Comparison of ENCODE assay signal across 12 cellular contexts in genomic region chr19:13035820-13036365, GRCh38. TPM values are rescaled to one million over a fixed set of nuclear protein-coding genes. Genes with fewer than 3 reads are reported as not detected.
DNase-seq lines count a peak whose midpoint lies in the region; ATAC-seq, FAIRE-seq and TF ChIP-seq lines count a peak whose summit lies in the region.
"Had no signal": no experiment of that assay in that cellular context is flagged by ENCODE, and none has a peak within 500 bp of the region (broad histone marks: within the 10 kb centered on the region; RNA-seq: fewer than 3 reads in every experiment).

No MANE protein-coding gene starts in this region.

- intact Hi-C loops in Calu3 (cut with micrococcal nuclease; ENCODE audit: unreplicated experiment), result no loop called here
- intact Hi-C loops in ascending aorta (cut with DNase I), result no loop called here
- intact Hi-C loops in stomach (cut with DNase I; ENCODE audit: low total_unique reads), result no loop called here

- H3K9me3 ChIP-seq in ascending aorta (no peaks in the 10 kb centered on the region), keratinocyte (ENCODE audit: control insufficient read depth, low read depth, low read length) (no peaks in the 10 kb centered on the region), stomach (no peaks in the 10 kb centered on the region)

- no peaks in the 10 kb centered on the region for H3K27me3 Mint-ChIP-seq in Calu3 (ENCODE audit: unreplicated experiment)
- H3K27me3 Mint-ChIP-seq in WTC11 (ENCODE audit: low read depth), result peaks cover 75% of the 10 kb centered on the region

- H3K9me1 ChIP-seq in keratinocyte (ENCODE audit: control insufficient read depth, extremely low read depth, insufficient read depth, low read length), result peaks cover 12% of the 10 kb centered on the region

- no peak for FAIRE-seq in keratinocyte (lab: Jason Lieb, UNC)
- FAIRE-seq: GM19239 had no signal

- no peak for ATAC-seq in left lobe of liver
- no peak for ATAC-seq in HG02840 (IDR thresholded peaks at IDR 0.05; ENCODE audit: low FRiP score, unreplicated experiment)
- no peak for ATAC-seq in WTC11
- ATAC-seq: naive thymus-derived CD8-positive, alpha-beta T cell had no signal

- H3K27ac Mint-ChIP-seq in Calu3 (ENCODE audit: unreplicated experiment), result peak overlapping the region; percentile 79
- no peak overlapping the region for H3K27ac Mint-ChIP-seq in WTC11
- H3K27ac Mint-ChIP-seq: naive thymus-derived CD8-positive, alpha-beta T cell had no signal

- CTCF ChIA-PET in Calu3 (lab: Charles Lee) (interaction anchor here (1.0 to 1.5 kb wide), 3 partner anchors 20 to 58 kb away, joined by 3 to 6 read pairs (median 4); no protein-coding TSS in a partner anchor), WTC11 (lab: Charles Lee) (interaction anchor here (0.9 to 1.7 kb wide), 6 partner anchors 18 to 59 kb away, joined by 3 to 9 read pairs (median 6); no protein-coding TSS in a partner anchor)

- H3K79me2 ChIP-seq in keratinocyte (ENCODE audit: control insufficient read depth, insufficient read depth, low read length), result peaks cover 66% of the 10 kb centered on the region

- TF ChIP-seq CTCF in Calu3 (IDR thresholded peaks at IDR 0.05; ENCODE audit: unreplicated experiment), result no peak
- TF ChIP-seq CTCF in ascending aorta (IDR thresholded peaks at IDR 0.05), result no peak
- peak in 1 of 3 experiments; percentile 31 for TF ChIP-seq CTCF in keratinocyte (optimal IDR thresholded peaks at IDR 0.05 in 1 of 3, IDR thresholded peaks at IDR 0.05 in 1 of 3, conservative IDR thresholded peaks at IDR 0.05 in 1 of 3; ENCODE audit: extremely low read depth in 1 of 3, insufficient read depth in 2 of 3, low read length in 3 of 3)
- TF ChIP-seq CTCF in stomach (IDR thresholded peaks at IDR 0.05), result no peak
- no peak for TF ChIP-seq CTCF in WTC11 (IDR thresholded peaks at IDR 0.05)

- H3K27ac ChIP-seq in ascending aorta (peak overlapping the region; percentile 95 to 97), keratinocyte (ENCODE audit: control insufficient read depth, insufficient read depth, low read length) (peak overlapping the region; percentile 92), stomach (peak overlapping the region in 4 of 5 donors; percentile 48 to 88 (median 76))

- H3K36me3 Mint-ChIP-seq in Calu3 (ENCODE audit: insufficient read depth, unreplicated experiment) (peaks cover 4% of the 10 kb centered on the region), WTC11 (no peaks in the 10 kb centered on the region)
- H3K36me3 Mint-ChIP-seq: naive thymus-derived CD8-positive, alpha-beta T cell had no signal

- no peaks in the 10 kb centered on the region for H4K20me1 ChIP-seq in keratinocyte (ENCODE audit: control insufficient read depth, extremely low read depth, insufficient read depth, low read length)

- H3K9me3 Mint-ChIP-seq in Calu3 (ENCODE audit: low read depth, unreplicated experiment) (no peaks in the 10 kb centered on the region), WTC11 (no peaks in the 10 kb centered on the region)
- H3K9me3 Mint-ChIP-seq: naive thymus-derived CD8-positive, alpha-beta T cell had no signal

- H3K9ac ChIP-seq in keratinocyte (ENCODE audit: control insufficient read depth, extremely low read depth, insufficient read depth, low read length), result peak overlapping the region; percentile 64

- TF ChIP-seq POLR2A in stomach (IDR thresholded peaks at IDR 0.05), result no peak

- H3K4me1 Mint-ChIP-seq in Calu3 (ENCODE audit: low read depth, unreplicated experiment), result peaks cover 51% of the 10 kb centered on the region
- peaks cover 8% of the 10 kb centered on the region for H3K4me1 Mint-ChIP-seq in WTC11

- no TSS peak for BruUV-seq in Calu3 (replicated peaks; lab: Mats Ljungman, UMichigan)

- 66 to 76% (median 71%) methylated on average over 9 to 13 of the region's 13 CpGs for WGBS in stomach, 5 donors

- H3K4me1 ChIP-seq in ascending aorta (peaks cover 55 to 95% of the 10 kb centered on the region in 2 donors), keratinocyte (ENCODE audit: control insufficient read depth, extremely low read depth, insufficient read depth, low read length) (peaks cover 100% of the 10 kb centered on the region), stomach (peaks cover 85 to 100% (median 96%) of the 10 kb centered on the region in 4 donors)

- H3K4me3 Mint-ChIP-seq in Calu3 (ENCODE audit: low read depth, unreplicated experiment) (no peak overlapping the region), WTC11 (no peak overlapping the region)
- H3K4me3 Mint-ChIP-seq: naive thymus-derived CD8-positive, alpha-beta T cell had no signal

- dilution Hi-C loops in keratinocyte (cut with MboI; ENCODE audit: extremely low pct_ligation_motif_present, low sequenced_read_pairs), result no loop called here

- H3K4me3 ChIP-seq in ascending aorta (peak overlapping the region in 1 of 2 donors; percentile 8), keratinocyte (ENCODE audit: control insufficient read depth in 2 of 3, extremely low read depth in 1 of 3, insufficient read depth in 2 of 3, low read depth in 1 of 3, low read length in 3 of 3) (no peak overlapping the region), stomach (no peak overlapping the region)

- no peaks in the 10 kb centered on the region for H3K27me3 ChIP-seq in ascending aorta
- no peaks in the 10 kb centered on the region for H3K27me3 ChIP-seq in keratinocyte (ENCODE audit: control insufficient read depth, extremely low read depth, insufficient read depth, low read length)
- H3K27me3 ChIP-seq in stomach, result no peaks in the 10 kb centered on the region

- POLR2A ChIA-PET in WTC11 (lab: Charles Lee), result no interaction called here

- TF ChIP-seq EP300 in stomach (IDR thresholded peaks at IDR 0.05), result no peak

- DNase-seq in Calu3, result no peak
- DNase-seq in ascending aorta (ENCODE audit: low spot score in 2 of 2), result no peak
- no peak for DNase-seq in keratinocyte (ENCODE audit: low read depth, low spot score)
- no peak for DNase-seq in stomach
- no peak for DNase-seq in left lobe of liver (ENCODE audit: low spot score)
- DNase-seq in WTC11 (ENCODE audit: low spot score), result no peak
- no peak for DNase-seq in NCI-H2196 treated with DMSO at 0.1 percent for 48 hours (lab: John Stamatoyannopoulos, UW; ENCODE audit: unreplicated experiment)
- DNase-seq: activated CD4-positive, alpha-beta T cell treated with anti-CD3 and anti-CD28 coated beads for 4 hours; activated T-cell treated with anti-CD3 and anti-CD28 coated beads, Interleukin-2, amount 50 U/mL, for 48 hours; naive thymus-derived CD8-positive, alpha-beta T cell had no signal

- no peak overlapping the region for H2AFZ ChIP-seq in keratinocyte (ENCODE audit: control insufficient read depth, low read length)

- H3K36me3 ChIP-seq in ascending aorta (no peaks in the 10 kb centered on the region), keratinocyte (ENCODE audit: control insufficient read depth in 2 of 2, extremely low read depth in 1 of 2, insufficient read depth in 2 of 2, low read length in 2 of 2) (peaks cover 0 to 16% of the 10 kb centered on the region in 2 experiments), stomach (no peaks in the 10 kb centered on the region)

- peak overlapping the region; percentile 87 for H3K4me2 ChIP-seq in keratinocyte (ENCODE audit: control insufficient read depth, extremely low read depth, insufficient read depth, low read depth, low read length)

TF ChIP-seq in WTC11, 78 proteins besides CTCF, POLR2A, EP300 and RAD21 (continues in another document):
- TF ChIP-seq CREB1 (CRISPR knock-in tag; IDR thresholded peaks at IDR 0.05), result no peak
- TF ChIP-seq GRHL2 (CRISPR knock-in tag; IDR thresholded peaks at IDR 0.05; ENCODE audit: insufficient replicate concordance, severe bottlenecking), result no peak
- no peak for TF ChIP-seq E2F1 (CRISPR knock-in tag; IDR thresholded peaks at IDR 0.05)
- TF ChIP-seq ZNF512 (CRISPR knock-in tag; IDR thresholded peaks at IDR 0.05; ENCODE audit: borderline replicate concordance), result no peak
- no peak for TF ChIP-seq ZMAT4 (CRISPR knock-in tag; IDR thresholded peaks at IDR 0.05)
- TF ChIP-seq CREM (CRISPR knock-in tag; IDR thresholded peaks at IDR 0.05), result no peak

RNA-seq across cellular contexts. Expression of gene NFIX, which starts 40.6 kb away (rescaled TPM):
- 16.4 and 21.9 TPM in 2 replicates for total RNA-seq in Calu3 (2022)
- total RNA-seq in ascending aorta, result 76.5 TPM
- polyA plus RNA-seq in keratinocyte, result 3.1 to 21.4 TPM (median 5.2 TPM) in 3 replicates
- polyA plus RNA-seq in keratinocyte (2011; ENCODE audit: low read depth), result 13.1 TPM
- 8.8 and 19.1 TPM in 2 replicates for polyA plus RNA-seq in keratinocyte (2011; cell fraction: cytosol; rRNA removed)
- 16.8 and 22.7 TPM in 2 replicates for polyA plus RNA-seq in keratinocyte (2011; cell fraction: nucleus; rRNA removed)
- 11.9 and 50.9 TPM in 2 replicates for polyA plus RNA-seq in keratinocyte (2012; ENCODE audit: low replicate concordance)
- 8.7 to 101 TPM (median 9.2 TPM) in 3 replicates for polyA minus RNA-seq in keratinocyte
- polyA minus RNA-seq in keratinocyte (2011; cell fraction: cytosol; rRNA and poly(A)+ RNA removed), result 22.1 TPM
- polyA minus RNA-seq in keratinocyte (2011; cell fraction: nucleus; rRNA and poly(A)+ RNA removed), result 9.8 and 16.2 TPM in 2 replicates
- total RNA-seq in stomach, result 100 to 1,000 TPM in 1 of 5 donors, 10 to 100 TPM in 4; 14.0 to 183 (median 63.3) TPM
- 10 to 100 TPM; 11.5 to 45.0 (median 30.2) TPM for polyA plus RNA-seq in stomach
- 41.4 TPM for total RNA-seq in left lobe of liver
- total RNA-seq in WTC11 (2021), result 0.44 to 1.5 TPM (median 1.4 TPM) in 3 replicates
